Comparison of ENCODE assay signal across 8 cellular contexts in genomic region chr1:226674892-226675719, GRCh38.
DNase-seq lines count a peak whose midpoint lies in the region; ATAC-seq and TF ChIP-seq lines count a peak whose summit lies in the region.

No MANE protein-coding gene starts in this region.

- H3K27me3 ChIP-seq in muscle layer of colon (ENCODE audit: control insufficient read depth in 1 of 2, insufficient read depth in 2 of 2, low read length in 2 of 2) (no peaks in the 10 kb centered on the region), upper lobe of left lung (no peaks in the 10 kb centered on the region)

- H3K4me3 ChIP-seq in muscle layer of colon (ENCODE audit: low read depth in 1 of 2, low read length in 2 of 2), result no peak overlapping the region
- H3K4me3 ChIP-seq in upper lobe of left lung, result peak overlapping the region in 1 of 4 donors; percentile 11

- DNase-seq in SKM-1 (lab: John Stamatoyannopoulos, UW; ENCODE audit: unreplicated experiment) (peak; percentile 99), upper lobe of left lung (peak in 1 of 2 donors; percentile 77), SHP77 (lab: John Stamatoyannopoulos, UW) (no peak), NCI-H82 (lab: John Stamatoyannopoulos, UW) (no peak)

- peak overlapping the region; percentile 2 for H3K9ac ChIP-seq in muscle layer of colon (ENCODE audit: low read length)

- no peak for TF ChIP-seq POLR2A in upper lobe of left lung (IDR thresholded peaks at IDR 0.05)

- peak in 1 of 4 donors; percentile 40 for TF ChIP-seq EP300 in upper lobe of left lung (IDR thresholded peaks at IDR 0.05)

- WGBS in upper lobe of left lung, 2 donors, result 28 to 30% methylated on average over 17 of the region's 17 CpGs

- ATAC-seq in GM18867 (IDR thresholded peaks at IDR 0.05; ENCODE audit: unreplicated experiment), result peak; percentile 76
- ATAC-seq in HG02943 (IDR thresholded peaks at IDR 0.05; ENCODE audit: low read depth, unreplicated experiment), result peak; percentile 81
- ATAC-seq in upper lobe of left lung (ENCODE audit: low FRiP score in 2 of 2), result peak; percentile 69 to 75

- peaks cover 94% of the 10 kb centered on the region for H3K4me1 ChIP-seq in muscle layer of colon (ENCODE audit: insufficient read depth, low read length)
- peaks cover 54 to 75% (median 65%) of the 10 kb centered on the region in 4 donors for H3K4me1 ChIP-seq in upper lobe of left lung

- no peak for TF ChIP-seq CTCF in upper lobe of left lung (IDR thresholded peaks at IDR 0.05)

- H3K27ac ChIP-seq in angular gyrus (ENCODE audit: low read depth, low read length) (peak overlapping the region; percentile 82), muscle layer of colon (ENCODE audit: low read depth, low read length) (peak overlapping the region; percentile 89), upper lobe of left lung (peak overlapping the region; percentile 77 to 94 (median 89))

- H3K36me3 ChIP-seq in muscle layer of colon (ENCODE audit: insufficient read depth, low read length), result no peaks in the 10 kb centered on the region
- H3K36me3 ChIP-seq in upper lobe of left lung, result no peaks in the 10 kb centered on the region

- H3K9me3 ChIP-seq in muscle layer of colon (ENCODE audit: low read length) (no peaks in the 10 kb centered on the region), upper lobe of left lung (no peaks in the 10 kb centered on the region)
